In genomic region chr19:55443824-55444719, GRCh38 we compare ENCODE assay signal across 1 cellular context.
TF ChIP-seq lines count a peak whose summit lies in the region.

No MANE protein-coding gene starts in this region.

TF ChIP-seq in endothelial cell of umbilical vein, 7 proteins besides CTCF, POLR2A, EP300 and RAD21:
- peak; percentile 82 for TF ChIP-seq EZH2 (IDR thresholded peaks at IDR 0.05; ENCODE audit: borderline replicate concordance, low read depth, low read length, severe bottlenecking)
- no peak for TF ChIP-seq GATA2 (IDR thresholded peaks at IDR 0.05; ENCODE audit: insufficient read depth, insufficient read length, low read depth, low read length)
- TF ChIP-seq MYC (IDR thresholded peaks at IDR 0.05; ENCODE audit: low read depth, low read length) = no peak
- no peak for TF ChIP-seq MAX (IDR thresholded peaks at IDR 0.05; ENCODE audit: insufficient read depth, insufficient read length)
